ENCODE assay signal across 22 cellular contexts in the genomic region with DNA sequence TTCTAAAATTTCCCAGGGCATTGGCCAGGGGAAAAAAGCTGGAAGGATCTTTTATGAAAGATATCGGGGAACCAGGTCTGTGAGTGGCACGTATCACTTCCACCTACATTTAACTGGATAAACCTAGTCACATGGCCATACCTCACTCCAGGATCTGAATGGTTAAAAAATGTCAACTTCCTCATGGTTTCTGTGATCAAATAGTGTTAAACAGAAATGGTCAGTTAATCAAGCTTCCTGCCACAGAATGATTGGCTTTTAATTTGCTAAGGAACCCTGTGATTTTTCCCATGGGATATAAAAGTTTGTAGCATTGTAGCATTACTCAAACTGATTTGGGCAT.
"Had no signal": no experiment of that assay in that cellular context is flagged by ENCODE, and none has a peak within 500 bp of the region (broad histone marks: within the 10 kb centered on the region; RNA-seq: fewer than 3 reads in every experiment).

No MANE protein-coding gene starts in this region.

- H3K4me3 ChIP-seq: lower lobe of right lung, spleen, thoracic aorta, upper lobe of left lung had no signal

- DNase-seq: activated B cell treated with CpG ODN at 0.5 μM for 24 hours; activated CD4-positive, alpha-beta T cell treated with anti-CD3 and anti-CD28 coated beads for 36 hours; activated CD4-positive, alpha-beta T cell treated with anti-CD3 and anti-CD28 coated beads, Interleukin-2, amount 50 U/mL, for 4 hours; activated CD8-positive, alpha-beta memory T cell treated with anti-CD3 and anti-CD28 coated beads for 24 hours; activated CD8-positive, alpha-beta memory T cell treated with anti-CD3 and anti-CD28 coated beads, Interleukin-2, amount 50 U/mL, for 4 hours; activated T-cell treated with anti-CD3 and anti-CD28 coated beads, Interleukin-2, amount 50 U/mL, for 24 hours; aorta; kidney; lower lobe of right lung; midbrain; nephron progenitor cell; nucleus accumbens; posterior cingulate gyrus; spleen; stimulated activated CD4-positive, alpha-beta T cell treated with anti-CD3 and anti-CD28 coated beads, Interleukin-4, amount 100 ng/mL, for 1 hour; stimulated activated naive CD4-positive, alpha-beta T cell; T1000; upper lobe of left lung had no signal

- H3K27ac ChIP-seq: lower lobe of right lung, spleen, thoracic aorta, upper lobe of left lung had no signal

- H3K9me3 ChIP-seq: lower lobe of right lung, spleen, thoracic aorta, upper lobe of left lung had no signal

- H3K27me3 ChIP-seq: spleen, upper lobe of left lung had no signal

- H3K4me1 ChIP-seq: lower lobe of right lung, spleen had no signal

- ATAC-seq: activated CD4-positive, alpha-beta T cell treated with anti-CD3 and anti-CD28 coated beads for 36 hours; activated naive CD4-positive, alpha-beta T cell treated with anti-CD3 and anti-CD28 coated beads, Interleukin-2, amount 50 U/mL, for 72 hours; activated T-helper 17 cell treated with anti-CD3 and anti-CD28 coated beads, Interleukin-2, amount 50 U/mL, for 72 hours; left lobe of liver; lower lobe of right lung had no signal

- H3K36me3 ChIP-seq: lower lobe of right lung, spleen, thoracic aorta, upper lobe of left lung had no signal
